In genomic region chr15:39594056-39594763, GRCh38 we compare ENCODE assay signal across 11 cellular contexts. TPM values are rescaled to one million over a fixed set of nuclear protein-coding genes. Genes with fewer than 3 reads are reported as not detected.
A peak's percentile ranks its signal among the peaks of the same experiment; 100 is the strongest.
DNase-seq lines count a peak whose midpoint lies in the region; ATAC-seq and TF ChIP-seq lines count a peak whose summit lies in the region.
"Had no signal": no experiment of that assay in that cellular context is flagged by ENCODE, and none has a peak within 500 bp of the region (broad histone marks: within the 10 kb centered on the region; RNA-seq: fewer than 3 reads in every experiment).

No MANE protein-coding gene starts in this region.

- intact Hi-C loops in posterior vena cava (cut with DNase I) = no loop called here

- no peak; the same call in 2 of the 3 replicates for ATAC-seq in RWPE2 (ENCODE audit: low read depth)
- ATAC-seq in GM19452 (IDR thresholded peaks at IDR 0.05; ENCODE audit: unreplicated experiment) = no peak
- ATAC-seq in HG03565 (IDR thresholded peaks at IDR 0.05; ENCODE audit: unreplicated experiment) = no peak

- peaks cover 77% of the 10 kb centered on the region for H3K36me3 ChIP-seq in RWPE2 (ENCODE audit: low read depth)
- H3K36me3 ChIP-seq: prostate gland had no signal

- no peaks in the 10 kb centered on the region for H3K4me1 ChIP-seq in RWPE2 (ENCODE audit: insufficient read depth, poor library complexity, severe bottlenecking)
- H3K4me1 ChIP-seq: prostate gland had no signal

- no peaks in the 10 kb centered on the region for H3K27me3 ChIP-seq in RWPE2 (ENCODE audit: insufficient read depth, poor library complexity, severe bottlenecking)

- TF ChIP-seq CTCF in RWPE2 (IDR thresholded peaks at IDR 0.05; ENCODE audit: poor library complexity, severe bottlenecking) = peak; percentile 11

- DNase-seq in GM04504 (ENCODE audit: low read depth) (peak; percentile 40), RWPE2 (ENCODE audit: low spot score) (no peak), dermis blood vessel endothelial cell (peak; percentile 61), posterior vena cava (ENCODE audit: low spot score) (peak; percentile 64), mucosa of gallbladder (ENCODE audit: low spot score) (no peak)
- DNase-seq: left ventricle myocardium inferior, NCI-H187, T1000 had no signal

- H3K4me3 ChIP-seq in RWPE2 (ENCODE audit: severe bottlenecking) = no peak overlapping the region
- H3K4me3 ChIP-seq: left ventricle myocardium inferior, prostate gland had no signal

- H3K9me3 ChIP-seq in RWPE2 (ENCODE audit: severe bottlenecking) = no peaks in the 10 kb centered on the region
- H3K9me3 ChIP-seq: left ventricle myocardium inferior, prostate gland had no signal

- peak overlapping the region; percentile 95 for H3K27ac ChIP-seq in RWPE2 (ENCODE audit: poor library complexity, severe bottlenecking)
- H3K27ac ChIP-seq: left ventricle myocardium inferior had no signal

RNA-seq across cellular contexts. Expression of gene THBS1, which starts 13.3 kb away (rescaled TPM):
- total RNA-seq in dermis blood vessel endothelial cell (7,970 and 9,720 TPM in 2 replicates), posterior vena cava (1,000 to 10,000 TPM in 1 of 2 donors, 100 to 1,000 TPM in 1; 585 to 1,947 TPM), mucosa of gallbladder (184 TPM)

Comparison
In these comparisons a context has a peak if more than half of its experiments do, and no peak if none do; other contexts are left out.
1. DNase-seq: peak in GM04504 (single experiment), dermis blood vessel endothelial cell (single experiment) and posterior vena cava (single experiment); none in RWPE2 (single experiment) and mucosa of gallbladder (single experiment).